ENCODE assay signal across 16 cellular contexts in genomic region chr4:80189956-80190671, GRCh38. TPM values are rescaled to one million over a fixed set of nuclear protein-coding genes. Genes with fewer than 3 reads are reported as not detected.
DNase-seq lines count a peak whose midpoint lies in the region; ATAC-seq and TF ChIP-seq lines count a peak whose summit lies in the region.
"Had no signal": no experiment of that assay in that cellular context is flagged by ENCODE, and none has a peak within 500 bp of the region (broad histone marks: within the 10 kb centered on the region; RNA-seq: fewer than 3 reads in every experiment).

No MANE protein-coding gene starts in this region.

- no peak overlapping the region for H4K8ac ChIP-seq in mesendoderm (ENCODE audit: low read depth, low read length)

- H3K4ac ChIP-seq in mesendoderm (ENCODE audit: low read depth, low read length) = no peak overlapping the region

- H2BK120ac ChIP-seq in mesendoderm (ENCODE audit: low read depth, low read length) = no peak overlapping the region

- H3K4me2 ChIP-seq in mesendoderm (ENCODE audit: low read length) = peak overlapping the region; percentile 21

- H3K9ac ChIP-seq in mesendoderm (ENCODE audit: low read length) = no peak overlapping the region

- H3K23ac ChIP-seq in mesendoderm (ENCODE audit: low read length) = no peak overlapping the region

- H3K27me3 ChIP-seq in mesendoderm (ENCODE audit: insufficient read depth, low read length, poor library complexity) (peaks cover 81% of the 10 kb centered on the region), testis (peaks cover 10% of the 10 kb centered on the region)

- H3K36me3 ChIP-seq in mesendoderm (ENCODE audit: control insufficient read depth, insufficient read depth, low read length) (no peaks in the 10 kb centered on the region), testis (ENCODE audit: low read depth, missing control alignments) (no peaks in the 10 kb centered on the region)

- no peak overlapping the region for H2AK5ac ChIP-seq in mesendoderm (ENCODE audit: low read length)

- H3K27ac ChIP-seq in mesendoderm (ENCODE audit: low read depth, low read length) (no peak overlapping the region), testis (no peak overlapping the region)
- H3K27ac ChIP-seq: HL-60, skin epidermis had no signal

- H3K4me3 ChIP-seq in mesendoderm (ENCODE audit: low read length) = no peak overlapping the region
- no peak overlapping the region for H3K4me3 ChIP-seq in testis
- H3K4me3 ChIP-seq: skin epidermis had no signal

- no peaks in the 10 kb centered on the region for H3K9me3 ChIP-seq in testis

- DNase-seq in AG20443 (ENCODE audit: low spot score) (peak; percentile 34), RPMI7951 (ENCODE audit: low read depth) (peak; percentile 57), fibroblast of gingiva (ENCODE audit: low read depth) (peak; percentile 40), mesendoderm (peak; percentile 61), dermis blood vessel endothelial cell (no peak), testis (no peak)
- no peak for DNase-seq in stimulated activated CD4-positive, alpha-beta T cell treated with anti-CD3 and anti-CD28 coated beads, Interleukin-1b, Interleukin-23, amount 100 ng/mL, for 48 hours
- DNase-seq: activated gamma-delta T cell treated with Interleukin-2 at 50 U/mL for 16 hours; effector memory CD8-positive, alpha-beta T cell; NCI-H146; stimulated activated naive CD8-positive, alpha-beta T cell treated with anti-CD3 and anti-CD28 coated beads, Interleukin-15, amount 100 ng/mL, for 72 hours had no signal

- TF ChIP-seq CTCF in testis (IDR thresholded peaks at IDR 0.05) = no peak

- intact Hi-C loops in testis (cut with DNase I; ENCODE audit: low total_unique reads) = loop anchor here (10.0 kb wide), 1 partner anchor 115 kb away; the partner anchor contains the start of gene ANTXR2

- ATAC-seq in GM21528 (IDR thresholded peaks at IDR 0.05; ENCODE audit: low FRiP score, unreplicated experiment) = no peak
- ATAC-seq: effector memory CD8-positive, alpha-beta T cell; left lobe of liver; SK-N-SH treated with all-trans-retinoic acid at 6 μM for 48 hours; stimulated activated naive CD8-positive, alpha-beta T cell treated with anti-CD3 and anti-CD28 coated beads, Interleukin-15, amount 100 ng/mL, for 72 hours had no signal

- no peak overlapping the region for H3K18ac ChIP-seq in mesendoderm (ENCODE audit: low read length)

- H3K4me1 ChIP-seq in mesendoderm (ENCODE audit: control insufficient read depth, low read depth, low read length) (peaks cover 3% of the 10 kb centered on the region), testis (peaks cover 4% of the 10 kb centered on the region)

- no peak for TF ChIP-seq POLR2A in testis (IDR thresholded peaks at IDR 0.05)

- H3K79me2 ChIP-seq in mesendoderm (ENCODE audit: control insufficient read depth, insufficient read depth, low read length) = no peaks in the 10 kb centered on the region

- no peak overlapping the region for H3K56ac ChIP-seq in mesendoderm (ENCODE audit: low read length)

- H2BK15ac ChIP-seq in mesendoderm (replicated peaks; ENCODE audit: low read depth) = no peak overlapping the region

- no peak overlapping the region for H4K5ac ChIP-seq in mesendoderm (ENCODE audit: low read length)

- H2BK5ac ChIP-seq in mesendoderm (ENCODE audit: low read length) = no peak overlapping the region

- H3K79me1 ChIP-seq in mesendoderm (ENCODE audit: low read length) = no peaks in the 10 kb centered on the region

- WGBS in mesendoderm (ENCODE audit: extremely low coverage, insufficient coverage, low lambda C conversion rate) = no CpG with 5 or more reads among the region's 36 CpGs
- WGBS in testis, 2 donors = 25 to 47% methylated on average over 21 to 36 of the region's 36 CpGs

RNA-seq across cellular contexts. Expression of gene PRDM8, which starts 7.2 kb away (rescaled TPM):
- 6.4 and 11.7 TPM in 2 replicates for total RNA-seq in RPMI7951 (2014; rRNA removed; shearing (Covaris generic))
- polyA plus RNA-seq in mesendoderm (2013, experiment 1 of 2) = 0.08 TPM
- 0.01 TPM for polyA plus RNA-seq in mesendoderm (2013, experiment 2 of 2)
- total RNA-seq in dermis blood vessel endothelial cell (1.2 TPM in 2 replicates), testis (1 to 10 TPM; 3.9 to 4.3 TPM)
- polyA plus RNA-seq in testis (ENCODE audit: insufficient read depth, low read depth, low replicate concordance) = 1.1 TPM

Comparison
In these comparisons a context has a peak if more than half of its experiments do, and no peak if none do; other contexts are left out.
1. DNase-seq: peak in AG20443 (single experiment), RPMI7951 (single experiment), fibroblast of gingiva (single experiment) and mesendoderm (single experiment); none in dermis blood vessel endothelial cell (single experiment), stimulated activated CD4-positive, alpha-beta T cell treated with anti-CD3 and anti-CD28 coated beads, Interleukin-1b, Interleukin-23, amount 100 ng/mL, for 48 hours (single experiment) and testis (single experiment).